In genomic region chr9:96619491-96620154, GRCh38 we compare ENCODE assay signal across 8 cellular contexts. TPM values are rescaled to one million over a fixed set of nuclear protein-coding genes. Genes with fewer than 3 reads are reported as not detected.
DNase-seq lines count a peak whose midpoint lies in the region; ATAC-seq and TF ChIP-seq lines count a peak whose summit lies in the region.

Gene CDC14B, minus strand, starts transcription at chr9:96619843. Its CDS starts 465 bp downstream, at chr9:96619378.

- H2BK120ac ChIP-seq in neuronal stem cell (ENCODE audit: low read depth, low read length), result no peak within 1 kb of the TSS

- no peak within 1 kb of the TSS for H3K23ac ChIP-seq in neuronal stem cell (ENCODE audit: low read depth, low read length, poor library complexity)

- peak within 1 kb of the TSS; percentile 84 for H3K4me2 ChIP-seq in neuronal stem cell (ENCODE audit: insufficient read depth, low read length, poor library complexity, severe bottlenecking)

- H3K9me3 Mint-ChIP-seq in activated naive CD4-positive, alpha-beta T cell treated with anti-CD3 and anti-CD28 coated beads, Interleukin-2, amount 50 U/mL, for 72 hours, result no peaks in the 10 kb centered on the region

- WGBS in neuronal stem cell (ENCODE audit: extremely low coverage in 2 of 2, insufficient read length in 2 of 2, insufficient replicate concordance in 1 of 2), 2 donors, result no CpG with 5 or more reads among the region's 66 CpGs

- no peaks in the 10 kb centered on the region for H3K9me3 ChIP-seq in neuronal stem cell (replicated peaks in 1 of 2; ENCODE audit: control insufficient read depth in 2 of 2, insufficient read depth in 1 of 2, low read depth in 1 of 2, low read length in 2 of 2)
- H3K9me3 ChIP-seq in stomach smooth muscle (ENCODE audit: control insufficient read depth in 2 of 2, low read length in 2 of 2), result no peaks in the 10 kb centered on the region

- peak; percentile 46 for DNase-seq in LNCaP clone FGC (ENCODE audit: low read depth)
- peak; percentile 72 to 74 for DNase-seq in activated naive CD4-positive, alpha-beta T cell treated with anti-CD3 and anti-CD28 coated beads, Interleukin-2, amount 50 U/mL, for 72 hours (ENCODE audit: low spot score in 2 of 2)
- peak; percentile 45 for DNase-seq in glomerular endothelial cell (ENCODE audit: extremely low read depth, low read depth, low spot score)
- peak; percentile 88 for DNase-seq in neuronal stem cell (ENCODE audit: low spot score)

- H3K18ac ChIP-seq in neuronal stem cell (ENCODE audit: low read length), result peak within 1 kb of the TSS; percentile 94

- no peak within 1 kb of the TSS for H2BK12ac ChIP-seq in neuronal stem cell (ENCODE audit: low read length)

- H3K79me1 ChIP-seq in neuronal stem cell (ENCODE audit: low read depth, low read length), result peaks cover 13% of the 10 kb centered on the region

- TF ChIP-seq CTCF in LNCaP clone FGC (IDR thresholded peaks at IDR 0.05; ENCODE audit: control insufficient read depth, extremely low read depth, insufficient read depth), result peak; percentile 38

- peak within 1 kb of the TSS; percentile 88 for H2AFZ ChIP-seq in neuronal stem cell (ENCODE audit: low read length)

- H4K8ac ChIP-seq in neuronal stem cell (ENCODE audit: low read depth, low read length), result no peak within 1 kb of the TSS

- no peak within 1 kb of the TSS for H3K14ac ChIP-seq in neuronal stem cell (ENCODE audit: low read length)

- peak within 1 kb of the TSS; percentile 70 for H2AK5ac ChIP-seq in neuronal stem cell (ENCODE audit: low read depth, low read length)

- H4K91ac ChIP-seq in neuronal stem cell (ENCODE audit: low read depth, low read length, poor library complexity), result no peak within 1 kb of the TSS

- no peak within 1 kb of the TSS for H3K4ac ChIP-seq in neuronal stem cell (ENCODE audit: low read length)

- H3K4me3 ChIP-seq in LNCaP clone FGC (ENCODE audit: low read depth, low read length) (peak within 1 kb of the TSS; percentile 51), neuronal stem cell (ENCODE audit: low read length in 2 of 2) (peak within 1 kb of the TSS; percentile 75 to 95), stomach smooth muscle (ENCODE audit: low read length in 2 of 2) (peak within 1 kb of the TSS; percentile 63 to 76)

- ATAC-seq in GM18511 (IDR thresholded peaks at IDR 0.05; ENCODE audit: unreplicated experiment) (peak; percentile 67), SK-N-SH treated with all-trans-retinoic acid at 6 μM for 48 hours (peak; percentile 84), HG03196 (IDR thresholded peaks at IDR 0.05; ENCODE audit: unreplicated experiment) (no peak)
- ATAC-seq in activated naive CD4-positive, alpha-beta T cell treated with anti-CD3 and anti-CD28 coated beads, Interleukin-2, amount 50 U/mL, for 72 hours, result peak; percentile 86 to 88

- no peak within 1 kb of the TSS for H2BK15ac ChIP-seq in neuronal stem cell (ENCODE audit: low read length)

- peaks cover 0 to 7% (median 0%) of the 10 kb centered on the region in 3 experiments for H3K27me3 ChIP-seq in neuronal stem cell (ENCODE audit: control insufficient read depth in 3 of 3, insufficient read depth in 3 of 3, low read depth in 1 of 3, low read length in 3 of 3)
- H3K27me3 ChIP-seq in stomach smooth muscle (ENCODE audit: control insufficient read depth in 1 of 2, insufficient read depth in 2 of 2, low read length in 2 of 2), result no peaks in the 10 kb centered on the region

- H3K4me1 ChIP-seq in neuronal stem cell (ENCODE audit: control insufficient read depth in 2 of 2, insufficient read depth in 1 of 2, low read depth in 1 of 2, low read length in 2 of 2), result peaks cover 11 to 19% of the 10 kb centered on the region in 2 donors
- peaks cover 10% of the 10 kb centered on the region for H3K4me1 ChIP-seq in stomach smooth muscle (ENCODE audit: control insufficient read depth, insufficient read depth, low read length)

- H3K36me3 ChIP-seq in neuronal stem cell (replicated peaks in 1 of 2; ENCODE audit: control insufficient read depth in 2 of 2, insufficient read depth in 2 of 2, low read length in 2 of 2) (no peaks in the 10 kb centered on the region), stomach smooth muscle (ENCODE audit: control insufficient read depth in 2 of 2, insufficient read depth in 2 of 2, low read length in 2 of 2) (no peaks in the 10 kb centered on the region)

- peak within 1 kb of the TSS; percentile 86 for H3K9ac ChIP-seq in neuronal stem cell (ENCODE audit: low read depth, low read length, poor library complexity)
- peak within 1 kb of the TSS; percentile 17 to 36 for H3K9ac ChIP-seq in stomach smooth muscle (ENCODE audit: low read length in 2 of 2)

- H3K27ac ChIP-seq in neuronal stem cell (replicated peaks; ENCODE audit: low read length), result peak within 1 kb of the TSS; percentile 49
- peak within 1 kb of the TSS; percentile 75 for H3K27ac ChIP-seq in stomach smooth muscle (ENCODE audit: low read length)

- H2BK5ac ChIP-seq in neuronal stem cell (ENCODE audit: low read length), result peak within 1 kb of the TSS; percentile 75

- H3K36me3 Mint-ChIP-seq in activated naive CD4-positive, alpha-beta T cell treated with anti-CD3 and anti-CD28 coated beads, Interleukin-2, amount 50 U/mL, for 72 hours, result peaks cover 0 to 7% of the 10 kb centered on the region in 2 donors

- H3K27ac Mint-ChIP-seq in activated naive CD4-positive, alpha-beta T cell treated with anti-CD3 and anti-CD28 coated beads, Interleukin-2, amount 50 U/mL, for 72 hours, result no peak within 1 kb of the TSS

TF ChIP-seq in SK-N-SH treated with all-trans-retinoic acid at 6 μM for 48 hours, 23 proteins besides CTCF, POLR2A, EP300 and RAD21:
- TF ChIP-seq ZFP30 (CRISPR knock-in tag; IDR thresholded peaks at IDR 0.05) (no peak), POU6F1 (CRISPR knock-in tag; IDR thresholded peaks at IDR 0.05; ENCODE audit: borderline replicate concordance, low read depth) (no peak), CSDC2 (CRISPR knock-in tag; IDR thresholded peaks at IDR 0.05) (no peak), CSRNP3 (CRISPR knock-in tag; IDR thresholded peaks at IDR 0.05) (no peak), TCF4 (CRISPR knock-in tag; IDR thresholded peaks at IDR 0.05; ENCODE audit: borderline replicate concordance) (no peak), PATZ1 (CRISPR knock-in tag; IDR thresholded peaks at IDR 0.05; ENCODE audit: borderline replicate concordance) (no peak), BACH2 (CRISPR knock-in tag; IDR thresholded peaks at IDR 0.05; ENCODE audit: borderline replicate concordance) (no peak)
TF ChIP-seq in SK-N-SH treated with all-trans-retinoic acid at 6 μM for 48 hours: peak in this region for 0.

RNA-seq across cellular contexts. Expression of gene CDC14B, which starts in this region (rescaled TPM):
- total RNA-seq in activated naive CD4-positive, alpha-beta T cell treated with anti-CD3 and anti-CD28 coated beads, Interleukin-2, amount 50 U/mL, for 72 hours, result 1 to 10 TPM; 1.5 to 2.6 TPM
- 4.6 and 5.8 TPM in 2 replicates for total RNA-seq in glomerular endothelial cell
- polyA plus RNA-seq in neuronal stem cell (2013, experiment 1 of 2), result 19.2 TPM
- polyA plus RNA-seq in neuronal stem cell (2013, experiment 2 of 2), result 20.2 TPM
